ENCODE assay signal across 10 cellular contexts in genomic region chr7:106109521-106110237, GRCh38. TPM values are rescaled to one million over a fixed set of nuclear protein-coding genes. Genes with fewer than 3 reads are reported as not detected.
A peak's percentile ranks its signal among the peaks of the same experiment; 100 is the strongest.
DNase-seq lines count a peak whose midpoint lies in the region; ATAC-seq, FAIRE-seq and TF ChIP-seq lines count a peak whose summit lies in the region.
"Had no signal": no experiment of that assay in that cellular context is flagged by ENCODE, and none has a peak within 500 bp of the region (broad histone marks: within the 10 kb centered on the region; RNA-seq: fewer than 3 reads in every experiment).

No MANE protein-coding gene starts in this region.

- POLR2A ChIA-PET in activated B cell treated with CpG ODN at 0.5 μM for 24 hours (lab: Charles Lee) = interaction anchor here (1.0 to 13.5 kb wide), 5 partner anchors 16 to 49 kb away, joined by 4 to 351 read pairs (median 57); no protein-coding TSS in a partner anchor

- H3K27ac ChIP-seq in kidney (ENCODE audit: low read depth in 2 of 2, low read length in 2 of 2) (peak overlapping the region in 1 of 2 donors; percentile 3), thymus (ENCODE audit: low read depth) (no peak overlapping the region)

- ATAC-seq in activated B cell treated with CpG ODN at 0.5 μM for 24 hours (ENCODE audit: low read depth) (no peak), HG02759 (IDR thresholded peaks at IDR 0.05; ENCODE audit: unreplicated experiment) (no peak)

- intact Hi-C loops in activated B cell treated with CpG ODN at 0.5 μM for 24 hours (cut with micrococcal nuclease) (loop anchor here (1.0 to 5.0 kb wide), 3 partner anchors 10 to 1097 kb away; partner anchors contain the start of gene KMT2E), kidney (cut with DNase I) (no loop called here)

- no peaks in the 10 kb centered on the region for H3K27me3 Mint-ChIP-seq in activated T-cell treated with anti-CD3 and anti-CD28 coated beads, Interleukin-2, amount 50 U/mL, for 24 hours
- H3K27me3 Mint-ChIP-seq in activated B cell treated with CpG ODN at 0.5 μM for 24 hours = no peaks in the 10 kb centered on the region

- H3K4me3 ChIP-seq in kidney (ENCODE audit: low read length in 2 of 2) (peak overlapping the region; percentile 69 to 73), thymus (ENCODE audit: low read length) (peak overlapping the region; percentile 27)
- H3K4me3 ChIP-seq: testis had no signal

- WGBS in thymus = 69% methylated on average over 6 of the region's 6 CpGs

- H3K4me3 Mint-ChIP-seq in activated T-cell treated with anti-CD3 and anti-CD28 coated beads, Interleukin-2, amount 50 U/mL, for 24 hours = peak overlapping the region; percentile 81
- H3K4me3 Mint-ChIP-seq in activated B cell treated with CpG ODN at 0.5 μM for 24 hours = peak overlapping the region; percentile 88

- no peak for FAIRE-seq in kidney (lab: Jason Lieb, UNC)

- H3K36me3 ChIP-seq in kidney (ENCODE audit: control insufficient read depth in 1 of 2, insufficient read depth in 2 of 2, low read length in 2 of 2) (no peaks in the 10 kb centered on the region), thymus (ENCODE audit: control insufficient read depth, insufficient read depth) (peaks cover 5% of the 10 kb centered on the region)

- H3K4me1 ChIP-seq in kidney (ENCODE audit: control insufficient read depth in 1 of 2, insufficient read depth in 1 of 2, low read depth in 1 of 2, low read length in 2 of 2) (peaks cover 5 to 12% of the 10 kb centered on the region in 2 donors), thymus (ENCODE audit: control insufficient read depth, insufficient read depth, low read length) (peaks cover 14% of the 10 kb centered on the region)

- no peak for DNase-seq in activated T-cell treated with anti-CD3 and anti-CD28 coated beads, Interleukin-2, amount 50 U/mL, for 24 hours
- DNase-seq in activated T-cell treated with anti-CD3 and anti-CD28 coated beads, Interleukin-2, amount 50 U/mL, for 1 hour = no peak
- DNase-seq in activated B cell treated with CpG ODN at 0.5 μM for 24 hours (no peak), kidney (no peak), NCI-H2227 (lab: John Stamatoyannopoulos, UW; ENCODE audit: unreplicated experiment) (no peak), amniotic stem cell (lab: John Stamatoyannopoulos, UW) (no peak)
- DNase-seq: head of caudate nucleus, testis had no signal

- no peaks in the 10 kb centered on the region for H3K27me3 ChIP-seq in thymus (ENCODE audit: control insufficient read depth, insufficient read depth)
- H3K27me3 ChIP-seq: testis had no signal

- no peaks in the 10 kb centered on the region for H3K9me3 Mint-ChIP-seq in activated T-cell treated with anti-CD3 and anti-CD28 coated beads, Interleukin-2, amount 50 U/mL, for 24 hours
- no peaks in the 10 kb centered on the region for H3K9me3 Mint-ChIP-seq in activated B cell treated with CpG ODN at 0.5 μM for 24 hours

- no peak overlapping the region for H3K9ac ChIP-seq in kidney (ENCODE audit: low read length in 2 of 2)

- H3K9me3 ChIP-seq in kidney (ENCODE audit: control insufficient read depth in 1 of 2, low read length in 2 of 2) (no peaks in the 10 kb centered on the region), thymus (ENCODE audit: control insufficient read depth) (no peaks in the 10 kb centered on the region)
- H3K9me3 ChIP-seq: testis had no signal

- CTCF ChIA-PET in activated B cell treated with CpG ODN at 0.5 μM for 24 hours (lab: Charles Lee) = interaction anchor here (2.4 to 7.6 kb wide), 3 partner anchors 45 to 52 kb away, joined by 9 to 59 read pairs (median 41); no protein-coding TSS in a partner anchor

- H3K4me1 Mint-ChIP-seq in activated T-cell treated with anti-CD3 and anti-CD28 coated beads, Interleukin-2, amount 50 U/mL, for 24 hours (ENCODE audit: low read depth) = peaks cover 65% of the 10 kb centered on the region
- peaks cover 82% of the 10 kb centered on the region for H3K4me1 Mint-ChIP-seq in activated B cell treated with CpG ODN at 0.5 μM for 24 hours

- no peak for TF ChIP-seq CTCF in activated B cell treated with CpG ODN at 0.5 μM for 24 hours (IDR thresholded peaks at IDR 0.05)
- TF ChIP-seq CTCF in kidney (IDR thresholded peaks at IDR 0.05; ENCODE audit: borderline replicate concordance, extremely low read depth, insufficient read depth) = no peak

- H3K27ac Mint-ChIP-seq in activated T-cell treated with anti-CD3 and anti-CD28 coated beads, Interleukin-2, amount 50 U/mL, for 24 hours = no peak overlapping the region
- peak overlapping the region; percentile 79 for H3K27ac Mint-ChIP-seq in activated B cell treated with CpG ODN at 0.5 μM for 24 hours

- peaks cover 30% of the 10 kb centered on the region for H3K36me3 Mint-ChIP-seq in activated T-cell treated with anti-CD3 and anti-CD28 coated beads, Interleukin-2, amount 50 U/mL, for 24 hours (ENCODE audit: low read depth)
- H3K36me3 Mint-ChIP-seq in activated B cell treated with CpG ODN at 0.5 μM for 24 hours (ENCODE audit: low read depth) = peaks cover 43% of the 10 kb centered on the region

RNA-seq across cellular contexts. Expression of gene SYPL1, which starts 2.4 kb away (rescaled TPM):
- total RNA-seq in activated B cell treated with CpG ODN at 0.5 μM for 24 hours (109 and 116 TPM in 2 replicates), kidney (111 TPM)
- polyA plus RNA-seq in kidney (ENCODE audit: insufficient read depth, low read depth, low replicate concordance) (90.8 TPM), thymus (77.0 TPM)
